Comparison of ENCODE assay signal across 12 cellular contexts in genomic region chr3:108062051-108062450, GRCh38. TPM values are rescaled to one million over a fixed set of nuclear protein-coding genes. Genes with fewer than 3 reads are reported as not detected.
DNase-seq lines count a peak whose midpoint lies in the region; ATAC-seq and TF ChIP-seq lines count a peak whose summit lies in the region.
"Had no signal": no experiment of that assay in that cellular context is flagged by ENCODE, and none has a peak within 500 bp of the region (broad histone marks: within the 10 kb centered on the region; RNA-seq: fewer than 3 reads in every experiment).

No MANE protein-coding gene starts in this region.

- intact Hi-C loops in OCI-LY7 (cut with micrococcal nuclease; ENCODE audit: unreplicated experiment) = loop anchor here (2.0 kb wide), 1 partner anchor 15 kb away; no protein-coding TSS in a partner anchor

- DNase-seq in activated T-cell treated with anti-CD3 and anti-CD28 coated beads, Interleukin-2, amount 50 U/mL, for 24 hours = no peak
- DNase-seq in activated T-cell treated with anti-CD3 and anti-CD28 coated beads, Interleukin-2, amount 50 U/mL, for 4 hours = no peak
- DNase-seq in OCI-LY7 (ENCODE audit: low spot score) = peak; percentile 30
- DNase-seq in G401 (ENCODE audit: low spot score) = no peak
- DNase-seq in NK-92 treated with Interleukin-12 subunit alpha and Interleukin-12 subunit beta, amount 100 ng/mL, for 24 hours (lab: John Stamatoyannopoulos, UW) = no peak
- no peak for DNase-seq in coronary artery (ENCODE audit: low spot score)
- DNase-seq: NCI-H2227 treated with DMSO at 0.1 percent for 48 hours, SW 1271 had no signal

- no peak for ATAC-seq in activated T-cell treated with anti-CD3 and anti-CD28 coated beads, Interleukin-2, amount 50 U/mL, for 4 hours
- ATAC-seq in HG02763 (IDR thresholded peaks at IDR 0.05; ENCODE audit: unreplicated experiment) = peak; percentile 54
- peak; percentile 91 for ATAC-seq in stimulated activated memory B cell treated with anti-CD40 and anti-IgM and Interleukin-4, amounts not matched to agents 10 μg/mL and 1 μg/mL and 100 μg/mL, for 72 hours

- H3K4me1 ChIP-seq in OCI-LY7 (ENCODE audit: insufficient read depth, low read length, poor library complexity, severe bottlenecking) = peaks cover 9% of the 10 kb centered on the region
- H3K4me1 ChIP-seq: parathyroid adenoma had no signal

- H3K4me3 Mint-ChIP-seq in activated T-cell treated with anti-CD3 and anti-CD28 coated beads, Interleukin-2, amount 50 U/mL, for 24 hours = no peak overlapping the region
- H3K4me3 Mint-ChIP-seq in activated T-cell treated with anti-CD3 and anti-CD28 coated beads, Interleukin-2, amount 50 U/mL, for 4 hours = no peak overlapping the region
- H3K4me3 Mint-ChIP-seq in stimulated activated memory B cell treated with anti-CD40 and anti-IgM and Interleukin-4, amounts not matched to agents 10 μg/mL and 1 μg/mL and 100 μg/mL, for 72 hours = no peak overlapping the region
- H3K4me3 Mint-ChIP-seq: brain had no signal

- H3K27ac Mint-ChIP-seq in activated T-cell treated with anti-CD3 and anti-CD28 coated beads, Interleukin-2, amount 50 U/mL, for 24 hours = peak overlapping the region; percentile 66
- peak overlapping the region; percentile 44 for H3K27ac Mint-ChIP-seq in stimulated activated memory B cell treated with anti-CD40 and anti-IgM and Interleukin-4, amounts not matched to agents 10 μg/mL and 1 μg/mL and 100 μg/mL, for 72 hours

- no peaks in the 10 kb centered on the region for H3K9me3 Mint-ChIP-seq in activated T-cell treated with anti-CD3 and anti-CD28 coated beads, Interleukin-2, amount 50 U/mL, for 24 hours
- H3K9me3 Mint-ChIP-seq in activated T-cell treated with anti-CD3 and anti-CD28 coated beads, Interleukin-2, amount 50 U/mL, for 4 hours = no peaks in the 10 kb centered on the region
- H3K9me3 Mint-ChIP-seq in stimulated activated memory B cell treated with anti-CD40 and anti-IgM and Interleukin-4, amounts not matched to agents 10 μg/mL and 1 μg/mL and 100 μg/mL, for 72 hours = no peaks in the 10 kb centered on the region
- H3K9me3 Mint-ChIP-seq: brain had no signal

- H3K9me2 ChIP-seq in OCI-LY7 (ENCODE audit: insufficient read depth, low read length) = no peaks in the 10 kb centered on the region

- BruUV-seq in OCI-LY7 (replicated peaks; lab: Mats Ljungman, UMichigan) = no TSS peak

- H3K4me1 Mint-ChIP-seq in activated T-cell treated with anti-CD3 and anti-CD28 coated beads, Interleukin-2, amount 50 U/mL, for 24 hours (ENCODE audit: low read depth) = peaks cover 72% of the 10 kb centered on the region
- peaks cover 66% of the 10 kb centered on the region for H3K4me1 Mint-ChIP-seq in activated T-cell treated with anti-CD3 and anti-CD28 coated beads, Interleukin-2, amount 50 U/mL, for 4 hours (ENCODE audit: low read depth)
- H3K4me1 Mint-ChIP-seq in stimulated activated memory B cell treated with anti-CD40 and anti-IgM and Interleukin-4, amounts not matched to agents 10 μg/mL and 1 μg/mL and 100 μg/mL, for 72 hours = peaks cover 51% of the 10 kb centered on the region
- H3K4me1 Mint-ChIP-seq: brain had no signal

- TF ChIP-seq CTCF in OCI-LY7 (conservative IDR thresholded peaks at IDR 0.05; ENCODE audit: low read length) (no peak), coronary artery (IDR thresholded peaks at IDR 0.05) (no peak)

- no peaks in the 10 kb centered on the region for H4K20me1 ChIP-seq in OCI-LY7 (ENCODE audit: insufficient read depth, low read length)

- H3K27me3 Mint-ChIP-seq in activated T-cell treated with anti-CD3 and anti-CD28 coated beads, Interleukin-2, amount 50 U/mL, for 24 hours = no peaks in the 10 kb centered on the region
- H3K27me3 Mint-ChIP-seq in activated T-cell treated with anti-CD3 and anti-CD28 coated beads, Interleukin-2, amount 50 U/mL, for 4 hours (ENCODE audit: low read depth) = no peaks in the 10 kb centered on the region
- H3K27me3 Mint-ChIP-seq in stimulated activated memory B cell treated with anti-CD40 and anti-IgM and Interleukin-4, amounts not matched to agents 10 μg/mL and 1 μg/mL and 100 μg/mL, for 72 hours = no peaks in the 10 kb centered on the region
- H3K27me3 Mint-ChIP-seq: brain had no signal

- CTCF ChIA-PET in OCI-LY7 (lab: Charles Lee; ENCODE audit: unreplicated experiment) = no interaction called here

- POLR2A ChIA-PET in OCI-LY7 (lab: Charles Lee) = interaction anchor here (0.7 to 1.0 kb wide), 2 partner anchors 11 to 26 kb away, joined by 3 to 4 read pairs; no protein-coding TSS in a partner anchor

- no peak overlapping the region for H3K4me2 ChIP-seq in OCI-LY7 (ENCODE audit: low read length)

- peaks cover 88% of the 10 kb centered on the region for H3K36me3 Mint-ChIP-seq in activated T-cell treated with anti-CD3 and anti-CD28 coated beads, Interleukin-2, amount 50 U/mL, for 24 hours (ENCODE audit: low read depth)
- peaks cover 60% of the 10 kb centered on the region for H3K36me3 Mint-ChIP-seq in activated T-cell treated with anti-CD3 and anti-CD28 coated beads, Interleukin-2, amount 50 U/mL, for 4 hours (ENCODE audit: insufficient read depth)
- peaks cover 66% of the 10 kb centered on the region for H3K36me3 Mint-ChIP-seq in stimulated activated memory B cell treated with anti-CD40 and anti-IgM and Interleukin-4, amounts not matched to agents 10 μg/mL and 1 μg/mL and 100 μg/mL, for 72 hours

- H3K79me2 ChIP-seq in OCI-LY7 (ENCODE audit: insufficient read depth, low read depth, low read length) = no peaks in the 10 kb centered on the region
- H3K79me2 ChIP-seq: parathyroid adenoma had no signal

- H3K27ac ChIP-seq in OCI-LY7 (ENCODE audit: low read depth, low read length, poor library complexity, severe bottlenecking) (no peak overlapping the region), coronary artery (no peak overlapping the region)
- H3K27ac ChIP-seq: parathyroid adenoma had no signal

- H3K4me3 ChIP-seq in OCI-LY7 (ENCODE audit: low read depth, low read length, poor library complexity, severe bottlenecking) = no peak overlapping the region
- H3K4me3 ChIP-seq in coronary artery = no peak overlapping the region

- in situ Hi-C loops in G401 (cut with HindIII; ENCODE audit: low sequenced_read_pairs) = no loop called here

- no peak overlapping the region for H2AFZ ChIP-seq in OCI-LY7 (ENCODE audit: low read length)
- H2AFZ ChIP-seq: parathyroid adenoma had no signal

- peaks cover 78% of the 10 kb centered on the region for H3K36me3 ChIP-seq in OCI-LY7 (ENCODE audit: insufficient read depth, low read length)

- H3K9me3 ChIP-seq in OCI-LY7 (ENCODE audit: low read length) = no peaks in the 10 kb centered on the region

RNA-seq across cellular contexts. Expression of gene CD47, which starts 28.8 kb away (rescaled TPM):
- 100 to 1,000 TPM; 112 to 126 (median 115) TPM for total RNA-seq in activated T-cell treated with anti-CD3 and anti-CD28 coated beads, Interleukin-2, amount 50 U/mL, for 4 hours
- 40.8 and 43.9 TPM in 2 replicates for total RNA-seq in OCI-LY7 (2014; rRNA removed; shearing (Covaris generic))
- total RNA-seq in OCI-LY7 (2022) = 50.0 and 59.9 TPM in 2 replicates
- 0.85 TPM in 1 of 2 replicates, not detected in the other for total RNA-seq in G401 (2014; rRNA removed; shearing (Covaris generic))

Comparison
In these comparisons a context has a peak if more than half of its experiments do, and no peak if none do; other contexts are left out.
1. ATAC-seq: peak in HG02763 (single experiment) and stimulated activated memory B cell treated with anti-CD40 and anti-IgM and Interleukin-4, amounts not matched to agents 10 μg/mL and 1 μg/mL and 100 μg/mL, for 72 hours (single experiment); none in activated T-cell treated with anti-CD3 and anti-CD28 coated beads, Interleukin-2, amount 50 U/mL, for 4 hours (0 of 2).
2. RNA of gene CD47, which starts 28.8 kb away (total RNA-seq): 112 to 126 TPM in activated T-cell treated with anti-CD3 and anti-CD28 coated beads, Interleukin-2, amount 50 U/mL, for 4 hours and 40.8 to 59.9 TPM in OCI-LY7; 0.85 TPM in G401; every median in the first group is over 10 times any median in the second.